In genomic region chr9:35517552-35518211, GRCh38 we compare ENCODE assay signal across 11 cellular contexts. TPM values are rescaled to one million over a fixed set of nuclear protein-coding genes. Genes with fewer than 3 reads are reported as not detected.
A peak's percentile ranks its signal among the peaks of the same experiment; 100 is the strongest.
DNase-seq lines count a peak whose midpoint lies in the region; ATAC-seq, FAIRE-seq and TF ChIP-seq lines count a peak whose summit lies in the region.
"Had no signal": no experiment of that assay in that cellular context is flagged by ENCODE, and none has a peak within 500 bp of the region (broad histone marks: within the 10 kb centered on the region; RNA-seq: fewer than 3 reads in every experiment).

No MANE protein-coding gene starts in this region.

- intact Hi-C loops in prostate gland (cut with DNase I) (no loop called here), posterior vena cava (cut with DNase I) (no loop called here)

- peaks cover 96% of the 10 kb centered on the region for H3K4me1 ChIP-seq in A549
- H3K4me1 ChIP-seq in hepatocyte (ENCODE audit: insufficient read depth): peaks cover 40% of the 10 kb centered on the region
- peaks cover 5% of the 10 kb centered on the region for H3K4me1 ChIP-seq in prostate gland (replicated peaks)

- peak overlapping the region; percentile 95 to 96 for H3K27ac ChIP-seq in A549
- peak overlapping the region; percentile 24 for H3K27ac ChIP-seq in adipose tissue (ENCODE audit: low read depth, low read length)
- peak overlapping the region; percentile 91 for H3K27ac ChIP-seq in hepatocyte
- H3K27ac ChIP-seq in prostate gland: peak overlapping the region; percentile 69 to 76
- H3K27ac ChIP-seq: KMS-11 had no signal

- ATAC-seq in A549: peak in 1 of 2 experiments; percentile 22; a peak in 1 of 6 replicates
- ATAC-seq in activated naive CD8-positive, alpha-beta T cell treated with anti-CD3 and anti-CD28 coated beads, Interleukin-2, amount 50 U/mL, for 24 hours: no peak
- ATAC-seq: activated CD8-positive, alpha-beta T cell treated with anti-CD3 and anti-CD28 coated beads for 36 hours had no signal

- CTCF ChIA-PET in A549 (lab: Yijun Ruan, JAX): interaction anchor here (0.8 to 10.0 kb wide), 20 partner anchors 7 to 421 kb away, joined by 3 to 146 read pairs (median 4); partner anchors contain the start of genes PIGO, RUSC2 and STOML2

- H4K20me1 ChIP-seq in hepatocyte (ENCODE audit: insufficient read depth, poor library complexity, severe bottlenecking): no peaks in the 10 kb centered on the region

- 44% methylated on average over 3 of the region's 3 CpGs for WGBS in A549 (ENCODE audit: missing lambda C conversion rate)
- 88 to 90% (median 90%) methylated on average over 3 of the region's 3 CpGs for WGBS in adipose tissue, 3 donors
- 88% methylated on average over 3 of the region's 3 CpGs for WGBS in hepatocyte (ENCODE audit: low lambda C conversion rate, missing lambda C conversion rate)
- WGBS in prostate gland: 89% methylated on average over 3 of the region's 3 CpGs

- TF ChIP-seq EP300 in A549 (IDR thresholded peaks at IDR 0.05): no peak

- H3K79me2 ChIP-seq in hepatocyte: peaks cover 55% of the 10 kb centered on the region

- H3K27me3 Mint-ChIP-seq in activated naive CD8-positive, alpha-beta T cell treated with anti-CD3 and anti-CD28 coated beads, Interleukin-2, amount 50 U/mL, for 24 hours: no peaks in the 10 kb centered on the region
- H3K27me3 Mint-ChIP-seq: activated CD8-positive, alpha-beta T cell treated with anti-CD3 and anti-CD28 coated beads for 36 hours had no signal

- H3K4me1 Mint-ChIP-seq in activated naive CD8-positive, alpha-beta T cell treated with anti-CD3 and anti-CD28 coated beads, Interleukin-2, amount 50 U/mL, for 24 hours: no peaks in the 10 kb centered on the region

- no peak overlapping the region for H2AFZ ChIP-seq in hepatocyte

- H3K9me3 ChIP-seq in A549: no peaks in the 10 kb centered on the region
- no peaks in the 10 kb centered on the region for H3K9me3 ChIP-seq in hepatocyte (ENCODE audit: low read depth)
- no peaks in the 10 kb centered on the region for H3K9me3 ChIP-seq in prostate gland

- H3K4me3 ChIP-seq in A549 (no peak overlapping the region), hepatocyte (no peak overlapping the region), prostate gland (no peak overlapping the region)

- TF ChIP-seq RAD21 in A549 (conservative IDR thresholded peaks at IDR 0.05 in 1 of 2, IDR thresholded peaks at IDR 0.05 in 1 of 2): no peak

- H3K36me3 ChIP-seq in hepatocyte (replicated peaks; ENCODE audit: insufficient read depth, low read depth): no peaks in the 10 kb centered on the region
- no peaks in the 10 kb centered on the region for H3K36me3 ChIP-seq in prostate gland

- no peaks in the 10 kb centered on the region for H3K27me3 ChIP-seq in hepatocyte
- no peaks in the 10 kb centered on the region for H3K27me3 ChIP-seq in prostate gland (replicated peaks; ENCODE audit: insufficient read depth)

- no peak overlapping the region for H3K4me3 Mint-ChIP-seq in activated naive CD8-positive, alpha-beta T cell treated with anti-CD3 and anti-CD28 coated beads, Interleukin-2, amount 50 U/mL, for 24 hours
- H3K4me3 Mint-ChIP-seq: activated CD8-positive, alpha-beta T cell treated with anti-CD3 and anti-CD28 coated beads for 36 hours had no signal

- H3K4me2 ChIP-seq in A549 (peak overlapping the region; percentile 70), hepatocyte (peak overlapping the region; percentile 36)
- H3K4me2 ChIP-seq: KMS-11 had no signal

- TF ChIP-seq CTCF in A549 (IDR thresholded peaks at IDR 0.05) (no peak), hepatocyte (IDR thresholded peaks at IDR 0.05; ENCODE audit: poor library complexity) (no peak), prostate gland (IDR thresholded peaks at IDR 0.05) (no peak)

- no peak for TF ChIP-seq POLR2A in A549 (IDR thresholded peaks at IDR 0.05; ENCODE audit: low read length)
- TF ChIP-seq POLR2A in prostate gland (IDR thresholded peaks at IDR 0.05): no peak

- H3K36me3 Mint-ChIP-seq in activated naive CD8-positive, alpha-beta T cell treated with anti-CD3 and anti-CD28 coated beads, Interleukin-2, amount 50 U/mL, for 24 hours (ENCODE audit: low read depth): no peaks in the 10 kb centered on the region

- FAIRE-seq in A549 (lab: Jason Lieb, UNC): no peak

- no peak for DNase-seq in A549 (ENCODE audit: low read depth in 1 of 2, low spot score in 1 of 2)
- DNase-seq in hepatocyte (ENCODE audit: low spot score): no peak
- DNase-seq in prostate gland (ENCODE audit: low spot score): peak; percentile 37
- DNase-seq in activated naive CD8-positive, alpha-beta T cell treated with anti-CD3 and anti-CD28 coated beads, Interleukin-2, amount 50 U/mL, for 24 hours: no peak
- DNase-seq in NCI-H2029 treated with DMSO at 0.1 percent for 48 hours (lab: John Stamatoyannopoulos, UW): no peak
- DNase-seq in NCI-H345 (lab: John Stamatoyannopoulos, UW): no peak
- no peak for DNase-seq in posterior vena cava (ENCODE audit: low spot score)
- DNase-seq: activated CD8-positive, alpha-beta T cell treated with anti-CD3 and anti-CD28 coated beads for 36 hours; NCI-H446 had no signal

- no peaks in the 10 kb centered on the region for H3K9me2 ChIP-seq in hepatocyte (replicated peaks; ENCODE audit: insufficient read depth)

- H3K27ac Mint-ChIP-seq in activated naive CD8-positive, alpha-beta T cell treated with anti-CD3 and anti-CD28 coated beads, Interleukin-2, amount 50 U/mL, for 24 hours: no peak overlapping the region
- H3K27ac Mint-ChIP-seq: activated CD8-positive, alpha-beta T cell treated with anti-CD3 and anti-CD28 coated beads for 36 hours had no signal

- H3K9me3 Mint-ChIP-seq in activated naive CD8-positive, alpha-beta T cell treated with anti-CD3 and anti-CD28 coated beads, Interleukin-2, amount 50 U/mL, for 24 hours: no peaks in the 10 kb centered on the region
- H3K9me3 Mint-ChIP-seq: activated CD8-positive, alpha-beta T cell treated with anti-CD3 and anti-CD28 coated beads for 36 hours had no signal

- POLR2A ChIA-PET in A549 (lab: Yijun Ruan, JAX): interaction anchor here (1.1 to 3.2 kb wide), 8 partner anchors 11 to 402 kb away, joined by 3 to 18 read pairs (median 4); partner anchors contain the start of genes ATOSB, CCDC107, RMRP and RUSC2

TF ChIP-seq in A549, 52 proteins besides CTCF, POLR2A, EP300 and RAD21:
- TF ChIP-seq ELK1 (IDR thresholded peaks at IDR 0.05; ENCODE audit: low read depth, low read length) (no peak), TP53 (CRISPR knock-in tag; IDR thresholded peaks at IDR 0.05) (no peak; the same call in 1 of the 2 replicates), RARB (CRISPR knock-in tag; IDR thresholded peaks at IDR 0.05) (0 out of 2 replicates have a peak, but pooled peaks have one; percentile 48), HEYL (CRISPR knock-in tag; IDR thresholded peaks at IDR 0.05) (0 out of 2 replicates have a peak, but pooled peaks have one; percentile 51), HMGXB4 (CRISPR knock-in tag; IDR thresholded peaks at IDR 0.05; ENCODE audit: borderline replicate concordance) (no peak), SMC3 (IDR thresholded peaks at IDR 0.05) (no peak), BHLHE40 (IDR thresholded peaks at IDR 0.05; ENCODE audit: low read depth, low read length) (no peak), EHF (CRISPR knock-in tag; IDR thresholded peaks at IDR 0.05) (0 out of 2 replicates have a peak, but pooled peaks have one; percentile 11), GATA3 (IDR thresholded peaks at IDR 0.05; ENCODE audit: borderline replicate concordance) (no peak), HOXB13 (CRISPR knock-in tag; IDR thresholded peaks at IDR 0.05; ENCODE audit: low read depth) (0 out of 2 replicates have a peak, but pooled peaks have one; percentile 17), POLR2AphosphoS2 (conservative IDR thresholded peaks at IDR 0.05; ENCODE audit: low read length) (0 out of 2 replicates have a peak, but pooled peaks have one; percentile 10), HOXB5 (CRISPR knock-in tag; IDR thresholded peaks at IDR 0.05) (peak; percentile 20; the same call in 1 of the 2 replicates)

RNA-seq across cellular contexts. Expression of gene RUSC2, which starts 27.8 kb away (rescaled TPM):
- polyA plus RNA-seq in A549 (2011; rRNA removed) (15.9 and 16.8 TPM in 2 replicates), A549 (2017; fragmentation: RNase III; extraction: RNeasy Plus Mini Kit Qiagen cat#74134 plus additional on column Dnase treatment) (21.0 to 21.6 TPM (median 21.2 TPM) in 3 replicates), adipose tissue (10 to 100 TPM in 2 of 3 donors, 1 to 10 TPM in 1; 5.8 to 18.3 (median 17.1) TPM), hepatocyte (16.6 and 17.5 TPM in 2 replicates)
- polyA plus RNA-seq in A549 (2012; cell fraction: cytosol; rRNA removed): 17.6 and 25.3 TPM in 2 replicates
- 67.7 and 81.9 TPM in 2 replicates for polyA plus RNA-seq in A549 (2012; cell fraction: nucleus; rRNA removed)
- polyA minus RNA-seq in A549 (2011; rRNA and poly(A)+ RNA removed): 77.7 and 84.8 TPM in 2 replicates
- total RNA-seq in hepatocyte (12.6 and 17.7 TPM in 2 replicates), prostate gland (10 to 100 TPM; 13.6 to 33.1 TPM), posterior vena cava (10 to 100 TPM; 53.5 to 64.2 TPM)

Comparison
In these comparisons a context has a peak if more than half of its experiments do, and no peak if none do; other contexts are left out.
1. H3K27ac ChIP-seq: peak in every context shown above with its lines; median percentile 96 in A549; 91 in hepatocyte; 72 in prostate gland; 24 in adipose tissue.